16 cellular contexts compared by ENCODE assay signal in the genomic region with DNA sequence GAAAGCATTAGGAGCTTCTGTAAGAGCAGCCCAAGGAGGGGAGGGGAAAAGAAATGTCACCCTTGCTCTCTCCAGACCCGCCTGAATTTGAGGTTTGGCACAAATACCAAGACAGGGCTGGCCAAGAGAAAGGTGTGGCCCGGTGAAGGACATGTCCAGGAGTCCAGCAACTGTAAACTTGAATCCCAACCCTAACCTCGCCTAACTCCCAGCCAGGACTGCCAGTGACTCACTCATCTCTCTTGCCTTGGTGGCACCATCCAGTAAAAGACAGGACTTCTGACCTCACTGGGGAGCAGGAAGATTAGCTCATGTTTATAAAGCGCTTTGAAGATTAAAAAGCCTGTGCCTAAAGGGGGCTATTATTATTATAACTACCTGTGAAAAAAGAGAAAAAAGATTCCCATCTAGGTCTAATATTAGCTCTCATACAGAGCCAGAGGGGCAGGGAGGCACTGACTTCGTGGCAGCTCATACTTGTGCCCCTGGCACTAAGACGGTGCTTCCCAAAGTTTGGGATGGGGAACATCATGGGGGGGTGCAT.
DNase-seq lines count a peak whose midpoint lies in the region; ATAC-seq, FAIRE-seq and TF ChIP-seq lines count a peak whose summit lies in the region.
"Had no signal": no experiment of that assay in that cellular context is flagged by ENCODE, and none has a peak within 500 bp of the region (broad histone marks: within the 10 kb centered on the region; RNA-seq: fewer than 3 reads in every experiment).

No MANE protein-coding gene starts in this region.

- no peak overlapping the region for H3K4me3 Mint-ChIP-seq in endodermal cell
- no peak overlapping the region for H3K4me3 Mint-ChIP-seq in CD8-positive, alpha-beta T cell
- H3K4me3 Mint-ChIP-seq: activated naive CD4-positive, alpha-beta T cell treated with anti-CD3 and anti-CD28 coated beads, Interleukin-2, amount 50 U/mL, for 24 hours; neural progenitor cell had no signal

- no peaks in the 10 kb centered on the region for H3K36me3 Mint-ChIP-seq in endodermal cell (ENCODE audit: low read depth)
- no peaks in the 10 kb centered on the region for H3K36me3 Mint-ChIP-seq in CD8-positive, alpha-beta T cell
- H3K36me3 Mint-ChIP-seq: activated naive CD4-positive, alpha-beta T cell treated with anti-CD3 and anti-CD28 coated beads, Interleukin-2, amount 50 U/mL, for 24 hours; neural progenitor cell had no signal

- no peak overlapping the region for H2AK5ac ChIP-seq in trophoblast cell (ENCODE audit: low read length)

- no peak for TF ChIP-seq EP300 in sigmoid colon (IDR thresholded peaks at IDR 0.05)

- TF ChIP-seq CTCF in fibroblast of mammary gland (conservative IDR thresholded peaks at IDR 0.05; ENCODE audit: control insufficient read depth, insufficient read depth, low read depth, low read length) (no peak), endodermal cell (conservative IDR thresholded peaks at IDR 0.05) (no peak), sigmoid colon (IDR thresholded peaks at IDR 0.05) (no peak)
- no peak for TF ChIP-seq CTCF in CD8-positive, alpha-beta T cell (IDR thresholded peaks at IDR 0.05)

- H3K27me3 Mint-ChIP-seq in endodermal cell (ENCODE audit: insufficient read depth), result peaks cover 3% of the 10 kb centered on the region
- peaks cover 2% of the 10 kb centered on the region for H3K27me3 Mint-ChIP-seq in CD8-positive, alpha-beta T cell (ENCODE audit: low read depth)

- H2BK120ac ChIP-seq in trophoblast cell (ENCODE audit: insufficient read depth, low read length, poor library complexity), result no peak overlapping the region

- H3K18ac ChIP-seq in trophoblast cell (ENCODE audit: low read length), result no peak overlapping the region

- H3K4me3 ChIP-seq in fibroblast of mammary gland (ENCODE audit: control insufficient read depth, low read depth, low read length), result no peak overlapping the region
- H3K4me3 ChIP-seq in trophoblast cell (ENCODE audit: low read depth, low read length), result no peak overlapping the region
- no peak overlapping the region for H3K4me3 ChIP-seq in endodermal cell (ENCODE audit: low read length)
- H3K4me3 ChIP-seq in CD8-positive, alpha-beta T cell (ENCODE audit: low read depth, low read length), result no peak overlapping the region
- no peak overlapping the region for H3K4me3 ChIP-seq in sigmoid colon
- H3K4me3 ChIP-seq: HAP-1, neural progenitor cell had no signal

- no peak for TF ChIP-seq POLR2A in sigmoid colon (IDR thresholded peaks at IDR 0.05)

- H3K4me2 ChIP-seq in trophoblast cell (ENCODE audit: low read length), result no peak overlapping the region
- H3K4me2 ChIP-seq: neural progenitor cell had no signal

- DNase-seq in Daoy (ENCODE audit: low read depth) (peak; percentile 75), RCC 7860 (ENCODE audit: low spot score) (peak; percentile 96), fibroblast of mammary gland (ENCODE audit: low read depth) (peak; percentile 40), trophoblast cell (no peak), endodermal cell (no peak), cortex of kidney (lab: John Stamatoyannopoulos, UW) (no peak), sigmoid colon (no peak)
- DNase-seq in CD8-positive, alpha-beta T cell, result no peak
- DNase-seq: Kasumi-1; NCI-H526; stimulated activated CD4-positive, alpha-beta T cell treated with anti-CD3 and anti-CD28 coated beads, Interleukin-4, amount 100 ng/mL, for 1 hour had no signal

- H3K27me3 ChIP-seq in trophoblast cell (ENCODE audit: insufficient read depth, low read length) (no peaks in the 10 kb centered on the region), endodermal cell (ENCODE audit: control insufficient read depth, insufficient read depth, low read length, poor library complexity, severe bottlenecking) (no peaks in the 10 kb centered on the region), sigmoid colon (no peaks in the 10 kb centered on the region)
- H3K27me3 ChIP-seq in CD8-positive, alpha-beta T cell (ENCODE audit: insufficient read depth, low read length), result no peaks in the 10 kb centered on the region
- H3K27me3 ChIP-seq: neural progenitor cell had no signal

- no peak overlapping the region for H2BK5ac ChIP-seq in trophoblast cell (ENCODE audit: low read depth, low read length, poor library complexity)

- H2BK12ac ChIP-seq in trophoblast cell (ENCODE audit: low read length), result no peak overlapping the region

- no peak overlapping the region for H3K27ac Mint-ChIP-seq in endodermal cell
- H3K27ac Mint-ChIP-seq in CD8-positive, alpha-beta T cell, result no peak overlapping the region
- H3K27ac Mint-ChIP-seq: activated naive CD4-positive, alpha-beta T cell treated with anti-CD3 and anti-CD28 coated beads, Interleukin-2, amount 50 U/mL, for 24 hours had no signal

- no peaks in the 10 kb centered on the region for H3K9me3 Mint-ChIP-seq in endodermal cell
- no peaks in the 10 kb centered on the region for H3K9me3 Mint-ChIP-seq in CD8-positive, alpha-beta T cell
- H3K9me3 Mint-ChIP-seq: activated naive CD4-positive, alpha-beta T cell treated with anti-CD3 and anti-CD28 coated beads, Interleukin-2, amount 50 U/mL, for 24 hours; neural progenitor cell had no signal

- CTCF ChIA-PET in CD8-positive, alpha-beta T cell (lab: Charles Lee), result no interaction called here

- H3K23ac ChIP-seq in trophoblast cell (ENCODE audit: low read length), result no peak overlapping the region

- peak overlapping the region; percentile 26 for H4K91ac ChIP-seq in trophoblast cell (ENCODE audit: low read depth, low read length)

- H3K9ac ChIP-seq in trophoblast cell (ENCODE audit: low read length) (no peak overlapping the region), endodermal cell (ENCODE audit: extremely low read depth, low read length, poor library complexity, severe bottlenecking) (no peak overlapping the region)
- H3K9ac ChIP-seq: neural progenitor cell had no signal

- H4K8ac ChIP-seq in trophoblast cell (ENCODE audit: low read depth, low read length), result no peak overlapping the region

- peaks cover 5% of the 10 kb centered on the region for H3K79me1 ChIP-seq in trophoblast cell (ENCODE audit: low read length)

- POLR2A ChIA-PET in CD8-positive, alpha-beta T cell (lab: Charles Lee), result no interaction called here

- FAIRE-seq in RCC 7860 (lab: Jason Lieb, UNC), result peak; percentile 96
- FAIRE-seq: endometrium, islet of Langerhans had no signal

- no peak overlapping the region for H4K12ac ChIP-seq in trophoblast cell (ENCODE audit: low read depth, low read length)

- no peaks in the 10 kb centered on the region for H3K36me3 ChIP-seq in trophoblast cell (ENCODE audit: control insufficient read depth in 1 of 2, insufficient read depth in 2 of 2, low read length in 2 of 2)
- no peaks in the 10 kb centered on the region for H3K36me3 ChIP-seq in endodermal cell (ENCODE audit: control insufficient read depth, insufficient read depth, low read length)
- no peaks in the 10 kb centered on the region for H3K36me3 ChIP-seq in CD8-positive, alpha-beta T cell (ENCODE audit: insufficient read depth, low read length)
- H3K36me3 ChIP-seq in sigmoid colon, result no peaks in the 10 kb centered on the region
- H3K36me3 ChIP-seq: HAP-1, neural progenitor cell had no signal

- no peaks in the 10 kb centered on the region for H3K9me3 ChIP-seq in trophoblast cell (ENCODE audit: insufficient read depth, low read depth, low read length)
- H3K9me3 ChIP-seq in endodermal cell (ENCODE audit: control insufficient read depth, low read length), result no peaks in the 10 kb centered on the region
- no peaks in the 10 kb centered on the region for H3K9me3 ChIP-seq in CD8-positive, alpha-beta T cell (ENCODE audit: low read length)
- no peaks in the 10 kb centered on the region for H3K9me3 ChIP-seq in sigmoid colon
- H3K9me3 ChIP-seq: HAP-1 had no signal

- intact Hi-C loops in CD8-positive, alpha-beta T cell (cut with DNase I, micrococcal nuclease), result no loop called here
- intact Hi-C loops in sigmoid colon (cut with DNase I), result no loop called here

- WGBS in trophoblast cell (ENCODE audit: extremely low coverage, insufficient coverage, insufficient read length), result no CpG with 5 or more reads among the region's 6 CpGs
- WGBS in endodermal cell (ENCODE audit: insufficient coverage in 1 of 2, insufficient read length in 1 of 2), 2 experiments, result 87% methylated on average over 6 of the region's 6 CpGs; no CpG with 5 or more reads in 1 of the 2 experiments
- WGBS in sigmoid colon, 2 donors, result 30 to 71% methylated on average over 6 of the region's 6 CpGs

- no peak overlapping the region for H2AFZ ChIP-seq in trophoblast cell (ENCODE audit: insufficient read depth, low read length, poor library complexity)
- H2AFZ ChIP-seq: neural progenitor cell had no signal

- ATAC-seq in CD8-positive, alpha-beta T cell, result no peak

- no peak overlapping the region for H3K27ac ChIP-seq in trophoblast cell (ENCODE audit: low read depth, low read length)
- no peak overlapping the region for H3K27ac ChIP-seq in endodermal cell (ENCODE audit: low read depth, low read length)
- no peak overlapping the region for H3K27ac ChIP-seq in CD8-positive, alpha-beta T cell (ENCODE audit: low read depth, low read length)
- no peak overlapping the region for H3K27ac ChIP-seq in sigmoid colon
- H3K27ac ChIP-seq: neural progenitor cell had no signal

- no peaks in the 10 kb centered on the region for H3K79me2 ChIP-seq in trophoblast cell (ENCODE audit: control insufficient read depth, insufficient read depth, low read length, poor library complexity)

- peaks cover 13 to 18% of the 10 kb centered on the region in 2 experiments for H3K4me1 ChIP-seq in trophoblast cell (ENCODE audit: control insufficient read depth in 1 of 2, insufficient read depth in 2 of 2, low read length in 2 of 2)
- no peaks in the 10 kb centered on the region for H3K4me1 ChIP-seq in endodermal cell (ENCODE audit: control insufficient read depth, insufficient read depth, low read length)
- no peaks in the 10 kb centered on the region for H3K4me1 ChIP-seq in CD8-positive, alpha-beta T cell (ENCODE audit: insufficient read depth, low read length)
- no peaks in the 10 kb centered on the region for H3K4me1 ChIP-seq in sigmoid colon
- H3K4me1 ChIP-seq: HAP-1 had no signal

- no peak overlapping the region for H3K4ac ChIP-seq in trophoblast cell (ENCODE audit: low read depth, low read length)

- H3K14ac ChIP-seq in trophoblast cell (ENCODE audit: low read length), result no peak overlapping the region

- peaks cover 2% of the 10 kb centered on the region for H3K4me1 Mint-ChIP-seq in endodermal cell
- H3K4me1 Mint-ChIP-seq in CD8-positive, alpha-beta T cell (ENCODE audit: low read depth), result no peaks in the 10 kb centered on the region
- H3K4me1 Mint-ChIP-seq: activated naive CD4-positive, alpha-beta T cell treated with anti-CD3 and anti-CD28 coated beads, Interleukin-2, amount 50 U/mL, for 24 hours had no signal

Comparison
In these comparisons a context has a peak if more than half of its experiments do, and no peak if none do; other contexts are left out.
1. DNase-seq: peak in Daoy (single experiment), RCC 7860 (single experiment) and fibroblast of mammary gland (single experiment); none in trophoblast cell (0 of 2), endodermal cell (single experiment), cortex of kidney (single experiment), CD8-positive, alpha-beta T cell (0 of 7) and sigmoid colon (single experiment).